ENCODE assay signal across 8 cellular contexts in genomic region chr1:40877681-40878080, GRCh38. TPM values are rescaled to one million over a fixed set of nuclear protein-coding genes. Genes with fewer than 3 reads are reported as not detected.
DNase-seq lines count a peak whose midpoint lies in the region; ATAC-seq lines count a peak whose summit lies in the region.

No MANE protein-coding gene starts in this region.

- ATAC-seq in HG03432 (IDR thresholded peaks at IDR 0.05; ENCODE audit: unreplicated experiment) (no peak), GM21528 (IDR thresholded peaks at IDR 0.05; ENCODE audit: low FRiP score, unreplicated experiment) (no peak)

- no peak overlapping the region for H3K4me2 ChIP-seq in Karpas-422 (ENCODE audit: low read depth, low read length, poor library complexity, severe bottlenecking)

- 0 out of 2 replicates have a peak, but pooled peaks cover 2% of the 10 kb centered on the region for H3K36me3 ChIP-seq in Karpas-422 (ENCODE audit: insufficient read depth, low read length)

- H3K9ac ChIP-seq in Karpas-422 (ENCODE audit: low read length) = no peak overlapping the region

- H4K20me1 ChIP-seq in Karpas-422 (ENCODE audit: insufficient read depth, low read depth, low read length) = no peaks in the 10 kb centered on the region

- no peak overlapping the region for H2AFZ ChIP-seq in Karpas-422 (ENCODE audit: low read length)

- no peaks in the 10 kb centered on the region for H3K9me2 ChIP-seq in Karpas-422 (replicated peaks; ENCODE audit: insufficient read depth, low read length)

- H3K79me2 ChIP-seq in Karpas-422 (ENCODE audit: low read length) = no peaks in the 10 kb centered on the region

- 0 out of 2 replicates have a peak, but pooled peaks cover 4% of the 10 kb centered on the region for H3K27me3 ChIP-seq in Karpas-422 (ENCODE audit: low read length)

- no peaks in the 10 kb centered on the region for H3K4me1 ChIP-seq in Karpas-422 (ENCODE audit: low read length)

- H3K9me3 ChIP-seq in Karpas-422 (ENCODE audit: low read length) = peaks cover 11% of the 10 kb centered on the region

- DNase-seq in stimulated activated CD4-positive, alpha-beta T cell treated with anti-CD3 and anti-CD28 coated beads, Interleukin-12 subunit alpha, Interleukin-12 subunit beta, amount 100 ng/mL, for 4 hours = peak; percentile 33
- no peak for DNase-seq in stimulated activated CD4-positive, alpha-beta T cell treated with anti-CD3 and anti-CD28 coated beads, Interleukin-2, amount 100 ng/mL, for 48 hours
- peak; percentile 18 for DNase-seq in SK-N-DZ (ENCODE audit: low spot score)
- DNase-seq in fibroblast of gingiva (ENCODE audit: low read depth) = peak; percentile 92
- DNase-seq in pulmonary artery endothelial cell (ENCODE audit: low read depth, low spot score) = peak; percentile 86
- DNase-seq in Karpas-422 = no peak

- H3K27ac ChIP-seq in Karpas-422 (ENCODE audit: low read length) = no peak overlapping the region

- H3K4me3 ChIP-seq in Karpas-422 (ENCODE audit: low read length) = no peak overlapping the region

RNA-seq across cellular contexts. Expression of gene CITED4, which starts 15.5 kb away (rescaled TPM):
- 5.2 and 9.1 TPM in 2 replicates for polyA plus RNA-seq in SK-N-DZ (2014; cell fraction: cytosol; rRNA removed)
- 3.8 and 5.3 TPM in 2 replicates for polyA plus RNA-seq in SK-N-DZ (2014; cell fraction: nucleus; rRNA removed)
- total RNA-seq in pulmonary artery endothelial cell = 4.2 and 6.5 TPM in 2 replicates
- not detected in 2 replicates for total RNA-seq in Karpas-422 (2014; rRNA removed; shearing (Covaris generic); ENCODE audit: low replicate concordance)

Comparison
In these comparisons a context has a peak if more than half of its experiments do, and no peak if none do; other contexts are left out.
1. DNase-seq: peak in stimulated activated CD4-positive, alpha-beta T cell treated with anti-CD3 and anti-CD28 coated beads, Interleukin-12 subunit alpha, Interleukin-12 subunit beta, amount 100 ng/mL, for 4 hours (single experiment), SK-N-DZ (single experiment), fibroblast of gingiva (single experiment) and pulmonary artery endothelial cell (single experiment); none in stimulated activated CD4-positive, alpha-beta T cell treated with anti-CD3 and anti-CD28 coated beads, Interleukin-2, amount 100 ng/mL, for 48 hours (0 of 2) and Karpas-422 (single experiment).